In genomic region chr4:78684196-78685079, GRCh38 we compare ENCODE assay signal across 22 cellular contexts.
DNase-seq lines count a peak whose midpoint lies in the region; ATAC-seq, FAIRE-seq and TF ChIP-seq lines count a peak whose summit lies in the region.
"Had no signal": no experiment of that assay in that cellular context is flagged by ENCODE, and none has a peak within 500 bp of the region (broad histone marks: within the 10 kb centered on the region; RNA-seq: fewer than 3 reads in every experiment).

No MANE protein-coding gene starts in this region.

- H3K27ac ChIP-seq in A549 (peak overlapping the region in 1 of 2 experiments; percentile 21; a peak in 1 of 6 replicates), left lung (no peak overlapping the region), ovary (no peak overlapping the region)
- H3K27ac ChIP-seq: KMS-11, SJCRH30 had no signal

- H3K9me3 ChIP-seq in A549 (no peaks in the 10 kb centered on the region), left lung (no peaks in the 10 kb centered on the region), ovary (no peaks in the 10 kb centered on the region)
- H3K9me3 ChIP-seq: SJCRH30 had no signal

- H3K4me1 ChIP-seq in A549 (peaks cover 13% of the 10 kb centered on the region; the same call in 2 of the 3 replicates), left lung (peaks cover 0 to 4% of the 10 kb centered on the region in 2 donors), ovary (ENCODE audit: insufficient read depth) (no peaks in the 10 kb centered on the region)

- H3K4me3 ChIP-seq in A549 (no peak overlapping the region), astrocyte of the spinal cord (ENCODE audit: low read depth, low read length) (no peak overlapping the region), left lung (no peak overlapping the region), ovary (no peak overlapping the region)
- H3K4me3 ChIP-seq: SJCRH30 had no signal

- WGBS in A549 (ENCODE audit: missing lambda C conversion rate), result 36% methylated on average over 7 of the region's 7 CpGs
- 57 to 60% (median 59%) methylated on average over 7 of the region's 7 CpGs for WGBS in ovary, 3 donors

- intact Hi-C loops in left lung (cut with DNase I), result no loop called here
- intact Hi-C loops in ovary (cut with DNase I), result no loop called here

- TF ChIP-seq POLR2A in A549 (IDR thresholded peaks at IDR 0.05; ENCODE audit: low read length) (no peak), ovary (IDR thresholded peaks at IDR 0.05) (no peak)

- FAIRE-seq in A549 (lab: Jason Lieb, UNC), result no peak
- FAIRE-seq: GM18507 had no signal

- ATAC-seq in A549 (peak in 1 of 2 experiments; percentile 62; a peak in 3 of 6 replicates), left lung (peak; percentile 72)
- ATAC-seq: sciatic nerve had no signal

- H3K36me3 ChIP-seq in left lung (no peaks in the 10 kb centered on the region), ovary (no peaks in the 10 kb centered on the region)
- H3K36me3 ChIP-seq: SJCRH30 had no signal

- TF ChIP-seq RAD21 in A549 (conservative IDR thresholded peaks at IDR 0.05 in 1 of 2, IDR thresholded peaks at IDR 0.05 in 1 of 2), result no peak

- no peak for TF ChIP-seq EP300 in A549 (IDR thresholded peaks at IDR 0.05)
- no peak for TF ChIP-seq EP300 in ovary (IDR thresholded peaks at IDR 0.05)

- DNase-seq in A549 (ENCODE audit: low read depth in 1 of 2, low spot score in 1 of 2) (no peak), HCEC 1CT (peak; percentile 41), astrocyte of the spinal cord (ENCODE audit: low read depth, low spot score) (peak; percentile 16), left lung (no peak), ovary (no peak), COLO829 (ENCODE audit: low spot score) (no peak), NCI-H82 (lab: John Stamatoyannopoulos, UW) (no peak), GM19238 (ENCODE audit: insufficient read length, low spot score) (no peak)
- DNase-seq: activated CD4-positive, CD25-positive, alpha-beta regulatory T cell; activated naive CD8-positive, alpha-beta T cell treated with anti-CD3 and anti-CD28 coated beads, Interleukin-2, amount 10 ng/mL, durations not matched to agents 7 days and 5 days; CD4-positive, alpha-beta T cell; effector CD8-positive, alpha-beta T cell; H9; NCI-H1105; NCI-H2107; NCI-H526; nucleus accumbens; SJCRH30; stimulated activated CD4-positive, alpha-beta T cell treated with anti-CD3 and anti-CD28 coated beads, Interleukin-1b, Interleukin-23, amount 100 ng/mL, for 48 hours had no signal

- CTCF ChIA-PET in A549 (lab: Yijun Ruan, JAX), result no interaction called here

- no peak for TF ChIP-seq CTCF in A549 (IDR thresholded peaks at IDR 0.05)
- TF ChIP-seq CTCF in astrocyte of the spinal cord (IDR thresholded peaks at IDR 0.05; ENCODE audit: low read depth, low read length), result no peak
- no peak for TF ChIP-seq CTCF in left lung (IDR thresholded peaks at IDR 0.05)
- no peak for TF ChIP-seq CTCF in ovary (IDR thresholded peaks at IDR 0.05)

- peak overlapping the region; percentile 57 for H3K4me2 ChIP-seq in A549
- H3K4me2 ChIP-seq: KMS-11 had no signal

- in situ Hi-C loops in astrocyte of the spinal cord (cut with HindIII; ENCODE audit: low sequenced_read_pairs), result no loop called here

- POLR2A ChIA-PET in A549 (lab: Yijun Ruan, JAX), result interaction anchor here (1.0 kb wide), 1 partner anchor 92 kb away, joined by 6 read pairs; the partner anchor contains the start of gene BMP2K

- H3K27me3 ChIP-seq in left lung, result no peaks in the 10 kb centered on the region
- no peaks in the 10 kb centered on the region for H3K27me3 ChIP-seq in ovary
- H3K27me3 ChIP-seq: SJCRH30 had no signal

TF ChIP-seq in A549, 52 proteins besides CTCF, POLR2A, EP300 and RAD21:
- TF ChIP-seq SMC3 (IDR thresholded peaks at IDR 0.05) (no peak), NPAS2 (CRISPR knock-in tag; IDR thresholded peaks at IDR 0.05; ENCODE audit: borderline replicate concordance) (no peak), MYC (IDR thresholded peaks at IDR 0.05; ENCODE audit: borderline replicate concordance, low read length) (no peak), CBX8 (IDR thresholded peaks at IDR 0.05) (no peak), ELK1 (IDR thresholded peaks at IDR 0.05; ENCODE audit: low read depth, low read length) (no peak), HES2 (IDR thresholded peaks at IDR 0.05) (no peak)
- TF ChIP-seq, protein P1, sequence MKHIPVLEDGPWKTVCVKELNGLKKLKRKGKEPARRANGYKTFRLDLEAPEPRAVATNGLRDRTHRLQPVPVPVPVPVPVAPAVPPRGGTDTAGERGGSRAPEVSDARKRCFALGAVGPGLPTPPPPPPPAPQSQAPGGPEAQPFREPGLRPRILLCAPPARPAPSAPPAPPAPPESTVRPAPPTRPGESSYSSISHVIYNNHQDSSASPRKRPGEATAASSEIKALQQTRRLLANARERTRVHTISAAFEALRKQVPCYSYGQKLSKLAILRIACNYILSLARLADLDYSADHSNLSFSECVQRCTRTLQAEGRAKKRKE (CRISPR knock-in tag; IDR thresholded peaks at IDR 0.05; ENCODE audit: low read depth), result no peak

Comparison
In these comparisons a context has a peak if more than half of its experiments do, and no peak if none do; other contexts are left out.
1. DNase-seq: peak in HCEC 1CT (single experiment) and astrocyte of the spinal cord (single experiment); none in A549 (0 of 2), left lung (0 of 2), ovary (0 of 5), COLO829 (single experiment), NCI-H82 (single experiment) and GM19238 (single experiment).